In the genomic region with DNA sequence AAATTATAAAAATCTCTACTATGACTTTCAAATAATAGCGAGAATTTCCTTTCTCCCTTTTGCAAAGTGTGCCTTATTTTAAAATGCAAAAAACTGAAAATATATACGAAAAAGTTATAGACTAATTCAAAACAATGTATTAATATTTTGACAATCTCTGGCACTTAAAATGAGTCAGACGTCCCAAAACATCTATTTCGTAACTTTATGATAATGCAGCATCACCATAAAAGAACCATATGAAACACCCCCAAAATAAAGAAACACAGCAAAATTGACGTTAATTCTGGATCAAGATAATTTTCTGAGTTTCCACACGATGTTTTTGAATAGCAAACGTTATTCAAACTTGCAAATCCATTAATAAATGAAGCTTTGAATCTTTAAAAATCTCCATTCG, we compare ENCODE assay signal across 8 cellular contexts. TPM values are rescaled to one million over a fixed set of nuclear protein-coding genes. Genes with fewer than 3 reads are reported as not detected.
DNase-seq lines count a peak whose midpoint lies in the region; ATAC-seq, FAIRE-seq and TF ChIP-seq lines count a peak whose summit lies in the region.

No MANE protein-coding gene starts in this region.

- H3K27me3 ChIP-seq in GM06990 (replicated peaks; ENCODE audit: control insufficient read depth, insufficient read depth, low read length): no peaks in the 10 kb centered on the region
- no peaks in the 10 kb centered on the region for H3K27me3 ChIP-seq in esophagus squamous epithelium
- no peaks in the 10 kb centered on the region for H3K27me3 ChIP-seq in psoas muscle (ENCODE audit: insufficient read depth in 3 of 3, low read length in 2 of 3)

- intact Hi-C loops in esophagus squamous epithelium (cut with DNase I): no loop called here
- intact Hi-C loops in psoas muscle (cut with DNase I): loop anchor here in 1 of 2 donors (10.0 kb wide), 2 partner anchors 290 to 470 kb away; partner anchors contain the start of genes DTWD1 and FAM227B

- H3K4me1 ChIP-seq in esophagus squamous epithelium: peaks cover 7 to 56% (median 17%) of the 10 kb centered on the region in 3 donors
- peaks cover 32% of the 10 kb centered on the region for H3K4me1 ChIP-seq in psoas muscle

- 13 to 14% methylated on average over 8 of the region's 8 CpGs for WGBS in esophagus squamous epithelium, 2 donors
- WGBS in psoas muscle, 3 donors: 20 to 26% (median 22%) methylated on average over 8 of the region's 8 CpGs

- peak overlapping the region in 3 of 4 donors; percentile 91 to 97 (median 92) for H3K27ac ChIP-seq in esophagus squamous epithelium
- H3K27ac ChIP-seq in psoas muscle: peak overlapping the region; percentile 91

- peak overlapping the region; percentile 96 for H3K4me3 ChIP-seq in GM06990 (replicated peaks; ENCODE audit: low read depth, low read length)
- H3K4me3 ChIP-seq in esophagus squamous epithelium: peak overlapping the region; percentile 77 to 99 (median 90)
- peak overlapping the region; percentile 91 for H3K4me3 ChIP-seq in psoas muscle

- H3K36me3 ChIP-seq in GM06990 (ENCODE audit: control insufficient read depth, insufficient read depth, low read length) (no peaks in the 10 kb centered on the region), esophagus squamous epithelium (peaks cover 0 to 4% (median 0%) of the 10 kb centered on the region in 3 donors), psoas muscle (ENCODE audit: insufficient read depth in 1 of 2, low read depth in 1 of 2) (no peaks in the 10 kb centered on the region)

- no peaks in the 10 kb centered on the region for H3K9me3 ChIP-seq in esophagus squamous epithelium
- H3K9me3 ChIP-seq in psoas muscle: no peaks in the 10 kb centered on the region

- no peak for TF ChIP-seq CTCF in GM06990 (IDR thresholded peaks at IDR 0.05; ENCODE audit: insufficient read depth, low read length, poor library complexity, severe bottlenecking)
- no peak for TF ChIP-seq CTCF in esophagus squamous epithelium (IDR thresholded peaks at IDR 0.05)
- no peak for TF ChIP-seq CTCF in psoas muscle (IDR thresholded peaks at IDR 0.05)

- TF ChIP-seq POLR2A in esophagus squamous epithelium (IDR thresholded peaks at IDR 0.05) (no peak), GM12891 (IDR thresholded peaks at IDR 0.05; ENCODE audit: low read depth, low read length) (no peak)

- DNase-seq in GM06990 (ENCODE audit: extremely low read depth, insufficient read length) (no peak), RKO (ENCODE audit: low spot score) (peak; percentile 58), esophagus squamous epithelium (lab: John Stamatoyannopoulos, UW) (no peak), psoas muscle (no peak), GM12891 (ENCODE audit: insufficient read length, low spot score) (no peak), NCI-H1436 treated with DMSO at 0.1 percent for 48 hours (lab: John Stamatoyannopoulos, UW) (no peak)
- DNase-seq in stimulated activated CD4-positive, alpha-beta T cell treated with anti-CD3 and anti-CD28 coated beads, Interleukin-2, amount 100 ng/mL, for 24 hours: no peak

- ATAC-seq in psoas muscle (no peak), GM21619 (IDR thresholded peaks at IDR 0.05; ENCODE audit: unreplicated experiment) (no peak)

- FAIRE-seq in GM12891 (lab: Jason Lieb, UNC): no peak

TF ChIP-seq in GM12891, 5 proteins besides CTCF, POLR2A, EP300 and RAD21:
- TF ChIP-seq TAF1 (IDR thresholded peaks at IDR 0.05; ENCODE audit: low read depth, low read length): no peak
- no peak for TF ChIP-seq PAX5 (IDR thresholded peaks at IDR 0.05; ENCODE audit: insufficient read depth, low read length, severe bottlenecking)
- no peak for TF ChIP-seq SPI1 (IDR thresholded peaks at IDR 0.05; ENCODE audit: low read depth, low read length)
- TF ChIP-seq POLR2AphosphoS5 (IDR thresholded peaks at IDR 0.05; ENCODE audit: low read depth, low read length): no peak
- no peak for TF ChIP-seq POU2F2 (IDR thresholded peaks at IDR 0.05; ENCODE audit: low read depth, low read length)
TF ChIP-seq in GM12891: peak in this region for 0.

RNA-seq across cellular contexts. Expression of gene COPS2, which starts 1.0 kb away (rescaled TPM):
- total RNA-seq in esophagus squamous epithelium (10 to 100 TPM; 37.2 to 59.5 (median 47.0) TPM), psoas muscle (100 to 1,000 TPM; 109 to 160 (median 137) TPM)
- polyA plus RNA-seq in psoas muscle: 100 to 1,000 TPM in 1 of 3 donors, 10 to 100 TPM in 2; 95.6 to 243 (median 99.1) TPM
- polyA plus RNA-seq in GM12891 (2012; ENCODE audit: low read depth, missing spikeins): 49.3 TPM

RNA-seq across cellular contexts. Expression of gene GALK2, which starts 15.7 kb away (rescaled TPM):
- total RNA-seq in esophagus squamous epithelium (10 to 100 TPM in 3 of 4 donors, 1 to 10 TPM in 1; 7.2 to 30.5 (median 21.4) TPM), psoas muscle (10 to 100 TPM; 14.8 to 21.3 (median 16.6) TPM)
- 10 to 100 TPM; 14.7 to 36.0 (median 16.3) TPM for polyA plus RNA-seq in psoas muscle
- polyA plus RNA-seq in GM12891 (2012; ENCODE audit: low read depth, missing spikeins): 11.4 TPM
